ENCODE assay signal across 9 cellular contexts in the genomic region with DNA sequence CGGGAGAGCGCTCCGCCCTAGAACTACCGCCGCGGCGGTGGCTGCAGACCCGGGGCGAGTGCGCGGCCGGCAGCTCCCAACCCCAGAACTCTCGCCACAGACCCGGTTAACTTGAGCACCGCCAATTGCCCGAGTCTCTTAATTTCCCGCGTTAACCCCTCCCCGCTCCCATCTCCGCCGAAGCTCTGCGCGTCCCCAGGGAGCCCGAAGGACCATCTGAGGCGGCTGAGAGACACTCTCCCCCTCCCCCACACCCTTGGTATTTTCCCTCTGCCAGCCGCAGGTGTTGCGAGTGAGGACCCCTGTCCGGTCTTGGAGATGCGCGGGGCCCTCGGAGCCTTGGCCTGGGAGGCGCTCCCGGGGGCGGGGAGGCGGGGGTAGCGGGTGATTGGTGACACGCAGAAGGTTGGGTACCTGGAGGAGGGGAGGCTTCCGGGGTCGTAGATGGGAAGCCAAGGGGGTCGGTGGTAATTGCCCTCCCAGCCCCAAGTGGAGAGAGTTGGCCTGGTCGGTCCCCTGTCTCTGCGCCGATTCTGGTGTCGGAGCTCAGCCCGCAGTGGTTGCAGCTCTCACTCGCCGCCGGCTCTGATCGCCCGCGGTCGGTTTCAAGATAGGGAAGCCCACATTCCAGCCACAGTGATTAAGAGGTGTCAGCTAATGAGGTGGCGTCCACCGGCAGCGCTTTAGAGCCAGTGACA. TPM values are rescaled to one million over a fixed set of nuclear protein-coding genes. Genes with fewer than 3 reads are reported as not detected.
DNase-seq lines count a peak whose midpoint lies in the region; ATAC-seq and TF ChIP-seq lines count a peak whose summit lies in the region.
"Had no signal": no experiment of that assay in that cellular context is flagged by ENCODE, and none has a peak within 500 bp of the region (broad histone marks: within the 10 kb centered on the region; RNA-seq: fewer than 3 reads in every experiment).

No MANE protein-coding gene starts in this region.

- ATAC-seq in T-helper 17 cell (peak; percentile 2), GM21737 (IDR thresholded peaks at IDR 0.05; ENCODE audit: unreplicated experiment) (no peak)

- no peaks in the 10 kb centered on the region for H3K9me3 ChIP-seq in T-helper 17 cell (ENCODE audit: control insufficient read depth, low read length, poor library complexity, severe bottlenecking)
- H3K9me3 ChIP-seq in ectodermal cell (ENCODE audit: control insufficient read depth, low read length): no peaks in the 10 kb centered on the region
- H3K9me3 ChIP-seq in mucosa of rectum (ENCODE audit: control insufficient read depth in 2 of 2, low read length in 2 of 2): no peaks in the 10 kb centered on the region
- no peaks in the 10 kb centered on the region for H3K9me3 ChIP-seq in tibial nerve

- TF ChIP-seq POLR2A in tibial nerve (IDR thresholded peaks at IDR 0.05): no peak

- no peaks in the 10 kb centered on the region for H3K36me3 ChIP-seq in ectodermal cell (ENCODE audit: control insufficient read depth, insufficient read depth, low read length)
- H3K36me3 ChIP-seq in mucosa of rectum (ENCODE audit: control insufficient read depth in 2 of 2, insufficient read depth in 2 of 2, low read length in 2 of 2): no peaks in the 10 kb centered on the region
- H3K36me3 ChIP-seq in tibial nerve: no peaks in the 10 kb centered on the region

- peak overlapping the region; percentile 85 for H3K4me3 Mint-ChIP-seq in T-helper 17 cell

- H3K27me3 Mint-ChIP-seq in T-helper 17 cell: no peaks in the 10 kb centered on the region

- no peak overlapping the region for H3K27ac ChIP-seq in ectodermal cell (ENCODE audit: insufficient read depth, low read depth, low read length, poor library complexity, severe bottlenecking)
- H3K27ac ChIP-seq in mucosa of rectum (ENCODE audit: low read depth in 2 of 2, low read length in 2 of 2): no peak overlapping the region
- H3K27ac ChIP-seq in tibial nerve: no peak overlapping the region
- H3K27ac ChIP-seq: 22Rv1 had no signal

- H3K27me3 ChIP-seq in ectodermal cell (ENCODE audit: control insufficient read depth, insufficient read depth, low read length, poor library complexity, severe bottlenecking) (peaks cover 52% of the 10 kb centered on the region), mucosa of rectum (ENCODE audit: control insufficient read depth in 2 of 2, insufficient read depth in 2 of 2, low read length in 2 of 2) (peaks cover 24 to 32% of the 10 kb centered on the region in 2 donors), tibial nerve (peaks cover 0 to 52% of the 10 kb centered on the region in 2 donors)

- H3K4me1 ChIP-seq in ectodermal cell (ENCODE audit: control insufficient read depth, insufficient read depth, low read length) (peaks cover 5% of the 10 kb centered on the region), mucosa of rectum (ENCODE audit: control insufficient read depth in 2 of 2, insufficient read depth in 2 of 2, low read length in 2 of 2) (peaks cover 0 to 6% of the 10 kb centered on the region in 2 donors), tibial nerve (peaks cover 0 to 26% (median 11%) of the 10 kb centered on the region in 4 donors)

- no peak overlapping the region for H3K27ac Mint-ChIP-seq in T-helper 17 cell

- TF ChIP-seq CTCF in tibial nerve (IDR thresholded peaks at IDR 0.05): no peak

- no peak overlapping the region for H3K9ac ChIP-seq in mucosa of rectum (ENCODE audit: low read depth in 1 of 2, low read length in 2 of 2)

- DNase-seq in DMS 273 (lab: John Stamatoyannopoulos, UW; ENCODE audit: unreplicated experiment) (peak; percentile 84), DMS 273 treated with DMSO at 0.1 percent for 48 hours (lab: John Stamatoyannopoulos, UW) (no peak), T-helper 17 cell (peak in 1 of 3 donors; percentile 5), tibial nerve (ENCODE audit: low spot score in 2 of 2) (no peak), NCI-H774 (lab: John Stamatoyannopoulos, UW) (no peak)

- H3K4me3 ChIP-seq in ectodermal cell (ENCODE audit: insufficient read depth, low read depth, low read length) (peak overlapping the region; percentile 48), mucosa of rectum (ENCODE audit: low read length in 2 of 2) (peak overlapping the region; percentile 31 to 52), tibial nerve (peak overlapping the region; percentile 15 to 57 (median 26))

- 1% methylated on average over 55 of the region's 55 CpGs for WGBS in ectodermal cell, 2 experiments
- WGBS in tibial nerve, 2 donors: 1 to 4% methylated on average over 37 to 55 of the region's 55 CpGs

- H3K4me1 Mint-ChIP-seq in T-helper 17 cell: peaks cover 20% of the 10 kb centered on the region

- H3K36me3 Mint-ChIP-seq in T-helper 17 cell (ENCODE audit: low read depth): no peaks in the 10 kb centered on the region

- no peak for TF ChIP-seq EP300 in tibial nerve (IDR thresholded peaks at IDR 0.05)

RNA-seq across cellular contexts. Expression of gene SUSD4, which starts 0.9 kb away (rescaled TPM):
- total RNA-seq in T-helper 17 cell (10 to 100 TPM in 1 of 2 donors, 1 to 10 TPM in 1; 8.8 to 32.6 TPM), tibial nerve (not detected)
- polyA plus RNA-seq in ectodermal cell (2013, experiment 1 of 4): 2.5 TPM
- 2.6 TPM for polyA plus RNA-seq in ectodermal cell (2013, experiment 2 of 4)
- polyA plus RNA-seq in ectodermal cell (2013, experiment 3 of 4): 2.7 TPM
- polyA plus RNA-seq in ectodermal cell (2013, experiment 4 of 4): 1.7 TPM

RNA-seq across cellular contexts. Expression of gene CCDC185, which starts 28.4 kb away (rescaled TPM):
- total RNA-seq in T-helper 17 cell (not detected), tibial nerve (not detected)
- not detected for polyA plus RNA-seq in ectodermal cell (2013, experiment 1 of 4)
- polyA plus RNA-seq in ectodermal cell (2013, experiment 2 of 4): not detected
- not detected for polyA plus RNA-seq in ectodermal cell (2013, experiment 3 of 4)
- polyA plus RNA-seq in ectodermal cell (2013, experiment 4 of 4): not detected

Comparison
In these comparisons a context has a peak if more than half of its experiments do, and no peak if none do; other contexts are left out.
1. RNA of gene SUSD4, which starts 0.9 kb away (total RNA-seq): 8.8 to 32.6 TPM in T-helper 17 cell; not detected in tibial nerve; every median in the first group is over 4 times any median in the second.
2. Peak in every context shown above with its lines, with median percentiles within 50 percentile points of each other: H3K4me3 ChIP-seq.